ENCODE assay signal across 1 cellular context in genomic region chr19:33176670-33177416, GRCh38.
TF ChIP-seq lines count a peak whose summit lies in the region.

No MANE protein-coding gene starts in this region.

TF ChIP-seq in HepG2, 621 proteins besides CTCF, POLR2A, EP300 and RAD21 (continued from another document and continues in another):
- TF ChIP-seq E2F5 (CRISPR knock-in tag; conservative IDR thresholded peaks at IDR 0.05) = no peak; the same call in 1 of the 2 replicates
- TF ChIP-seq ZNF724P (CRISPR knock-in tag; IDR thresholded peaks at IDR 0.05; ENCODE audit: borderline replicate concordance) = no peak
- peak; percentile 64; the same call in 1 of the 2 replicates for TF ChIP-seq ZNF460 (CRISPR knock-in tag; IDR thresholded peaks at IDR 0.05; ENCODE audit: borderline replicate concordance)
- 0 out of 2 replicates have a peak, but pooled peaks have one; percentile 29 for TF ChIP-seq KLF12 (CRISPR knock-in tag; IDR thresholded peaks at IDR 0.05; ENCODE audit: borderline replicate concordance)
- peak; percentile 60 for TF ChIP-seq SOX5 (CRISPR knock-in tag; IDR thresholded peaks at IDR 0.05; ENCODE audit: borderline replicate concordance)
- TF ChIP-seq EED (CRISPR knock-in tag; IDR thresholded peaks at IDR 0.05) = no peak
- TF ChIP-seq DRAP1 (CRISPR knock-in tag; IDR thresholded peaks at IDR 0.05) = peak; percentile 77; the same call in 1 of the 2 replicates
- TF ChIP-seq SNAPC4 (CRISPR knock-in tag; IDR thresholded peaks at IDR 0.05) = no peak
- TF ChIP-seq ZNF598 (CRISPR knock-in tag; IDR thresholded peaks at IDR 0.05; ENCODE audit: borderline replicate concordance) = peak; percentile 65
- TF ChIP-seq ZNF296 (CRISPR knock-in tag; conservative IDR thresholded peaks at IDR 0.05) = no peak
- TF ChIP-seq ZNF580 (CRISPR knock-in tag; IDR thresholded peaks at IDR 0.05; ENCODE audit: borderline replicate concordance, low read depth) = no peak; the same call in 1 of the 2 replicates
- TF ChIP-seq TRAFD1 (CRISPR knock-in tag; IDR thresholded peaks at IDR 0.05; ENCODE audit: borderline replicate concordance) = no peak
- TF ChIP-seq ZBTB2 (CRISPR knock-in tag; IDR thresholded peaks at IDR 0.05; ENCODE audit: low read depth) = no peak
- TF ChIP-seq FOSL1 (CRISPR knock-in tag; IDR thresholded peaks at IDR 0.05; ENCODE audit: borderline replicate concordance) = no peak
- peak; percentile 91; the same call in 1 of the 2 replicates for TF ChIP-seq ZKSCAN8 (CRISPR knock-in tag; IDR thresholded peaks at IDR 0.05; ENCODE audit: borderline replicate concordance)
- no peak for TF ChIP-seq TEAD2 (CRISPR knock-in tag; IDR thresholded peaks at IDR 0.05)
- TF ChIP-seq THYN1 (CRISPR knock-in tag; IDR thresholded peaks at IDR 0.05; ENCODE audit: borderline replicate concordance, low read depth) = no peak
- no peak for TF ChIP-seq RERE (CRISPR knock-in tag; IDR thresholded peaks at IDR 0.05; ENCODE audit: low read depth)
- TF ChIP-seq FOXJ3 (CRISPR knock-in tag; IDR thresholded peaks at IDR 0.05; ENCODE audit: borderline replicate concordance) = peak; percentile 88; the same call in 1 of the 2 replicates
- no peak for TF ChIP-seq SETDB1 (CRISPR knock-in tag; IDR thresholded peaks at IDR 0.05; ENCODE audit: borderline replicate concordance)
- TF ChIP-seq CBX2 (IDR thresholded peaks at IDR 0.05; ENCODE audit: low read depth, low read length) = no peak
- TF ChIP-seq CBX2 (CRISPR knock-in tag; IDR thresholded peaks at IDR 0.05; ENCODE audit: low read depth) = no peak
- no peak for TF ChIP-seq ATRX (CRISPR knock-in tag; IDR thresholded peaks at IDR 0.05; ENCODE audit: borderline replicate concordance)
- TF ChIP-seq SKI (IDR thresholded peaks at IDR 0.05; ENCODE audit: partially characterized antibody) = peak; percentile 70
- no peak for TF ChIP-seq ZNF563 (CRISPR knock-in tag; IDR thresholded peaks at IDR 0.05)
- TF ChIP-seq ZBTB8A (CRISPR knock-in tag; IDR thresholded peaks at IDR 0.05; ENCODE audit: borderline replicate concordance, low read depth) = no peak
- peak; percentile 25; the same call in 1 of the 2 replicates for TF ChIP-seq HNF4A (CRISPR knock-in tag; IDR thresholded peaks at IDR 0.05)
- TF ChIP-seq PHF20 (CRISPR knock-in tag; IDR thresholded peaks at IDR 0.05) = peak; percentile 87
- peak; percentile 93 for TF ChIP-seq ZNF772 (CRISPR knock-in tag; IDR thresholded peaks at IDR 0.05)
- no peak for TF ChIP-seq TRIM24 (CRISPR knock-in tag; IDR thresholded peaks at IDR 0.05)
- TF ChIP-seq KDM5B (CRISPR knock-in tag; IDR thresholded peaks at IDR 0.05; ENCODE audit: borderline replicate concordance) = peak; percentile 36
- no peak for TF ChIP-seq MATR3 (CRISPR knock-in tag; IDR thresholded peaks at IDR 0.05)
- TF ChIP-seq ZBTB34 (CRISPR knock-in tag; IDR thresholded peaks at IDR 0.05) = peak; percentile 17; the same call in 1 of the 2 replicates
- peak; percentile 28 for TF ChIP-seq ZFP36 (IDR thresholded peaks at IDR 0.05; ENCODE audit: borderline replicate concordance, low read depth, low read length, partially characterized antibody)
- TF ChIP-seq KDM3A (CRISPR knock-in tag; IDR thresholded peaks at IDR 0.05; ENCODE audit: low read depth) = peak; percentile 39; the same call in 1 of the 2 replicates
- TF ChIP-seq KLF15 (CRISPR knock-in tag; IDR thresholded peaks at IDR 0.05; ENCODE audit: borderline replicate concordance) = no peak
- peak; percentile 88 for TF ChIP-seq SP4 (CRISPR knock-in tag; IDR thresholded peaks at IDR 0.05)
- peak; percentile 21 for TF ChIP-seq MXD1 (CRISPR knock-in tag; IDR thresholded peaks at IDR 0.05)
- TF ChIP-seq ZNF282 (IDR thresholded peaks at IDR 0.05; ENCODE audit: partially characterized antibody) = no peak
- no peak for TF ChIP-seq ZNF207 (IDR thresholded peaks at IDR 0.05; ENCODE audit: borderline replicate concordance)
- no peak; the same call in 1 of the 2 replicates for TF ChIP-seq SP2 (CRISPR knock-in tag; IDR thresholded peaks at IDR 0.05)
- no peak; the same call in 1 of the 2 replicates for TF ChIP-seq DR1 (CRISPR knock-in tag; IDR thresholded peaks at IDR 0.05)
- no peak; the same call in 1 of the 2 replicates for TF ChIP-seq ZNF274 (CRISPR knock-in tag; IDR thresholded peaks at IDR 0.05)
- TF ChIP-seq IKZF5 (CRISPR knock-in tag; IDR thresholded peaks at IDR 0.05) = peak; percentile 74; the same call in 1 of the 2 replicates
- TF ChIP-seq HMG20A (CRISPR knock-in tag; IDR thresholded peaks at IDR 0.05; ENCODE audit: borderline replicate concordance) = no peak
